ENCODE assay signal across 30 cellular contexts in the genomic region with DNA sequence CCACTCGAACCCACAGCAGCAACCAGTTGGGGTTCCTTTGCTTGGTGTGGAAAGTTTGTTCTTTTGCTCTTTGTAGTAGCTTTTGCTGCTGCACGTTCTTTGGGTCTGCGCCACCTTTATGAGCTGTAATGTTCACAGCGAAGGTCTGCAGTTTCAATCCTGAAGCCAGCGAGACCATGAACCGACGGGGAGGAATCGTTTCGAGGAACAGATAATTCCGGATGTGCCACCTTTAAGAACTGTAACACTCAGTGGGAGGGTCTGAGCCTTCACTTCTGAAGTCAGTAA. TPM values are rescaled to one million over a fixed set of nuclear protein-coding genes. Genes with fewer than 3 reads are reported as not detected.
DNase-seq lines count a peak whose midpoint lies in the region; ATAC-seq and TF ChIP-seq lines count a peak whose summit lies in the region.
"Had no signal": no experiment of that assay in that cellular context is flagged by ENCODE, and none has a peak within 500 bp of the region (broad histone marks: within the 10 kb centered on the region; RNA-seq: fewer than 3 reads in every experiment).

No MANE protein-coding gene starts in this region.

- in situ Hi-C loops in gastrocnemius medialis (cut with MboI; ENCODE audit: low sequenced_read_pairs in 4 of 4), result no loop called here

- H3K4me1 ChIP-seq in gastroesophageal sphincter (peaks cover 7 to 100% (median 77%) of the 10 kb centered on the region in 3 donors), gastrocnemius medialis (peaks cover 26 to 33% of the 10 kb centered on the region in 2 donors), upper lobe of left lung (peaks cover 62 to 85% (median 74%) of the 10 kb centered on the region in 4 donors)

- H3K27me3 ChIP-seq in gastroesophageal sphincter, result no peaks in the 10 kb centered on the region
- H3K27me3 ChIP-seq in gastrocnemius medialis, result no peaks in the 10 kb centered on the region
- H3K27me3 ChIP-seq in upper lobe of left lung, result peaks cover 0 to 6% (median under 1%) of the 10 kb centered on the region in 4 donors

- no peak overlapping the region for H3K4me3 ChIP-seq in gastroesophageal sphincter
- no peak overlapping the region for H3K4me3 ChIP-seq in gastrocnemius medialis
- H3K4me3 ChIP-seq in upper lobe of left lung, result no peak overlapping the region
- H3K4me3 ChIP-seq: cardiac muscle cell had no signal

- DNase-seq in caudate nucleus (lab: John Stamatoyannopoulos, UW) (no peak), gastrocnemius medialis (no peak), upper lobe of left lung (no peak), NCI-H2081 (lab: John Stamatoyannopoulos, UW) (no peak), SKM-1 (lab: John Stamatoyannopoulos, UW; ENCODE audit: unreplicated experiment) (no peak), SHP77 (lab: John Stamatoyannopoulos, UW) (no peak)
- DNase-seq: activated CD4-positive, alpha-beta T cell treated with anti-CD3 and anti-CD28 coated beads, Interleukin-2, amount 50 U/mL, for 1 hour; activated CD8-positive, alpha-beta memory T cell treated with anti-CD3 and anti-CD28 coated beads, Interleukin-2, amount 10 ng/mL, durations not matched to agents 7 days and 5 days; activated naive CD4-positive, alpha-beta T cell treated with anti-CD3 and anti-CD28 coated beads for 36 hours; amygdala; CD8-positive, alpha-beta T cell; DMS 273 treated with DMSO at 0.1 percent for 48 hours; glutamatergic neuron; kidney glomerular epithelial cell; naive thymus-derived CD4-positive, alpha-beta T cell; NCI-H1092 treated with DMSO at 0.1 percent for 48 hours; NCI-H2029; NCI-H226; NCI-H748 treated with DMSO at 0.1 percent for 48 hours; nucleus accumbens; retina; stimulated activated CD4-positive, alpha-beta T cell treated with anti-CD3 and anti-CD28 coated beads, Interleukin-4, amount 100 ng/mL, for 4 hours; stimulated activated naive CD4-positive, alpha-beta T cell treated with Interleukin-2 at 50 U/mL for 16 hours had no signal

- TF ChIP-seq EP300 in gastroesophageal sphincter (IDR thresholded peaks at IDR 0.05), result no peak
- TF ChIP-seq EP300 in upper lobe of left lung (IDR thresholded peaks at IDR 0.05), result no peak

- TF ChIP-seq CTCF in gastroesophageal sphincter (IDR thresholded peaks at IDR 0.05), result no peak
- TF ChIP-seq CTCF in gastrocnemius medialis (IDR thresholded peaks at IDR 0.05 in 4 of 5, conservative IDR thresholded peaks at IDR 0.05 in 1 of 5), result no peak
- no peak for TF ChIP-seq CTCF in upper lobe of left lung (IDR thresholded peaks at IDR 0.05)

- H3K27ac ChIP-seq in caudate nucleus (ENCODE audit: low read depth, low read length), result peak overlapping the region; percentile 2
- H3K27ac ChIP-seq in gastroesophageal sphincter, result peak overlapping the region; percentile 73 to 98 (median 88)
- peak overlapping the region; percentile 13 to 79 (median 72) for H3K27ac ChIP-seq in gastrocnemius medialis
- H3K27ac ChIP-seq in upper lobe of left lung, result peak overlapping the region; percentile 84 to 96 (median 86)
- H3K27ac ChIP-seq: HL-60, RWPE1 had no signal

- ATAC-seq in gastroesophageal sphincter, result no peak
- ATAC-seq in gastrocnemius medialis, result no peak
- no peak for ATAC-seq in upper lobe of left lung (ENCODE audit: low FRiP score in 2 of 2)
- ATAC-seq: activated CD8-positive, alpha-beta memory T cell treated with anti-CD3 and anti-CD28 coated beads, Interleukin-2, amount 10 ng/mL, durations not matched to agents 7 days and 5 days; CD8-positive, alpha-beta T cell; HCT116 had no signal

- no peaks in the 10 kb centered on the region for H3K9me3 ChIP-seq in gastroesophageal sphincter
- no peaks in the 10 kb centered on the region for H3K9me3 ChIP-seq in gastrocnemius medialis
- no peaks in the 10 kb centered on the region for H3K9me3 ChIP-seq in upper lobe of left lung

- TF ChIP-seq POLR2A in gastroesophageal sphincter (IDR thresholded peaks at IDR 0.05) (no peak), gastrocnemius medialis (IDR thresholded peaks at IDR 0.05) (no peak), upper lobe of left lung (IDR thresholded peaks at IDR 0.05) (no peak)

- H3K36me3 ChIP-seq in gastroesophageal sphincter, result peaks cover 0 to 24% of the 10 kb centered on the region in 2 donors
- H3K36me3 ChIP-seq in gastrocnemius medialis, result no peaks in the 10 kb centered on the region
- peaks cover 0 to 38% (median 4%) of the 10 kb centered on the region in 4 donors for H3K36me3 ChIP-seq in upper lobe of left lung
- H3K36me3 ChIP-seq: cardiac muscle cell had no signal

- intact Hi-C loops in gastrocnemius medialis (cut with DNase I; ENCODE audit: low total_unique reads), result no loop called here

- 30 to 79% methylated on average over 2 to 10 of the region's 10 CpGs for WGBS in gastroesophageal sphincter (ENCODE audit: low coverage in 1 of 2), 2 donors
- 85 to 94% methylated on average over 10 of the region's 10 CpGs for WGBS in upper lobe of left lung, 2 donors

RNA-seq across cellular contexts. Expression of a gene that starts 14.3 kb away (rescaled TPM):
- total RNA-seq in gastroesophageal sphincter (under 1 TPM in 1 of 4 donors, not detected in 3; 0.35 TPM), gastrocnemius medialis (under 1 TPM in 1 of 4 donors, not detected in 3; 0.20 TPM), upper lobe of left lung (under 1 TPM in 3 of 6 donors, not detected in 3; 0.17 to 0.46 (median 0.24) TPM)
- total RNA-seq: activated CD8-positive, alpha-beta memory T cell treated with anti-CD3 and anti-CD28 coated beads, Interleukin-2, amount 10 ng/mL, durations not matched to agents 7 days and 5 days; activated naive CD4-positive, alpha-beta T cell treated with anti-CD3 and anti-CD28 coated beads for 36 hours; cardiac muscle cell; CD8-positive, alpha-beta T cell; dermis microvascular lymphatic vessel endothelial cell; mesenteric fat pad; naive thymus-derived CD4-positive, alpha-beta T cell had no signal

RNA-seq across cellular contexts. Expression of a gene that starts 15.1 kb away (rescaled TPM):
- total RNA-seq in gastroesophageal sphincter, result 100 to 1,000 TPM in 3 of 4 donors, 10 to 100 TPM in 1; 81.4 to 275 (median 124) TPM
- total RNA-seq in gastrocnemius medialis, result 10 to 100 TPM in 2 of 4 donors, 1 to 10 TPM in 2; 5.3 to 15.5 (median 9.9) TPM
- total RNA-seq in upper lobe of left lung, result 100 to 1,000 TPM in 4 of 6 donors, 10 to 100 TPM in 2; 33.6 to 169 (median 109) TPM

RNA-seq across cellular contexts. Expression of a gene that starts 41.1 kb away (rescaled TPM):
- total RNA-seq in gastroesophageal sphincter (10 to 100 TPM in 2 of 4 donors, 1 to 10 TPM in 2; 7.2 to 15.2 (median 10.3) TPM), gastrocnemius medialis (1 to 10 TPM; 3.0 to 5.5 (median 3.5) TPM), upper lobe of left lung (10 to 100 TPM in 2 of 6 donors, 1 to 10 TPM in 4; 6.4 to 13.1 (median 9.1) TPM)

Comparison
In these comparisons a context has a peak if more than half of its experiments do, and no peak if none do; other contexts are left out.
1. H3K27ac ChIP-seq: peak in every context shown above with its lines; median percentile 88 in gastroesophageal sphincter; 86 in upper lobe of left lung; 72 in gastrocnemius medialis; 2 in caudate nucleus.